18 cellular contexts compared by ENCODE assay signal in genomic region chr11:95301497-95301896, GRCh38.
DNase-seq lines count a peak whose midpoint lies in the region; ATAC-seq and TF ChIP-seq lines count a peak whose summit lies in the region.
"Had no signal": no experiment of that assay in that cellular context is flagged by ENCODE, and none has a peak within 500 bp of the region (broad histone marks: within the 10 kb centered on the region; RNA-seq: fewer than 3 reads in every experiment).

No MANE protein-coding gene starts in this region.

- no peak overlapping the region for H3K9ac ChIP-seq in mammary epithelial cell (ENCODE audit: insufficient read depth, low read length)

- H3K27me3 ChIP-seq in mammary epithelial cell (ENCODE audit: insufficient read depth, low read length) (no peaks in the 10 kb centered on the region), breast epithelium (no peaks in the 10 kb centered on the region), adrenal gland (no peaks in the 10 kb centered on the region), lung (ENCODE audit: control insufficient read depth, insufficient read depth) (no peaks in the 10 kb centered on the region)
- H3K27me3 ChIP-seq: upper lobe of left lung had no signal

- no peak overlapping the region for H3K27ac ChIP-seq in mammary epithelial cell (ENCODE audit: insufficient read depth, low read depth, low read length)
- no peak overlapping the region for H3K27ac ChIP-seq in breast epithelium
- no peak overlapping the region for H3K27ac ChIP-seq in adrenal gland
- H3K27ac ChIP-seq in lung (ENCODE audit: low read depth in 1 of 2, low read length in 1 of 2): no peak overlapping the region
- H3K27ac ChIP-seq: upper lobe of left lung, VCaP had no signal

- no peaks in the 10 kb centered on the region for H3K9me3 ChIP-seq in mammary epithelial cell (replicated peaks; ENCODE audit: insufficient read depth, low read length)
- no peaks in the 10 kb centered on the region for H3K9me3 ChIP-seq in breast epithelium
- H3K9me3 ChIP-seq in adrenal gland (replicated peaks in 1 of 3): no peaks in the 10 kb centered on the region
- H3K9me3 ChIP-seq in lung (ENCODE audit: control insufficient read depth in 2 of 2, insufficient read depth in 1 of 2, low read length in 1 of 2): no peaks in the 10 kb centered on the region
- H3K9me3 ChIP-seq: upper lobe of left lung had no signal

- no peaks in the 10 kb centered on the region for H4K20me1 ChIP-seq in mammary epithelial cell (ENCODE audit: insufficient read depth, low read length)

- peaks cover 12% of the 10 kb centered on the region for H3K4me1 ChIP-seq in mammary epithelial cell (ENCODE audit: insufficient read depth, low read length)
- peaks cover 0 to 4% of the 10 kb centered on the region in 2 donors for H3K4me1 ChIP-seq in breast epithelium
- peaks cover 1 to 20% of the 10 kb centered on the region in 2 donors for H3K4me1 ChIP-seq in adrenal gland (replicated peaks in 1 of 2)
- H3K4me1 ChIP-seq in lung (ENCODE audit: control insufficient read depth in 2 of 2, insufficient read depth in 2 of 2, low read length in 2 of 2): peaks cover 0 to 3% of the 10 kb centered on the region in 2 donors

- dilution Hi-C loops in mammary epithelial cell (cut with HindIII; ENCODE audit: low sequenced_read_pairs): no loop called here

- TF ChIP-seq CTCF in mammary epithelial cell (conservative IDR thresholded peaks at IDR 0.05 in 1 of 2, IDR thresholded peaks at IDR 0.05 in 1 of 2; ENCODE audit: extremely low read depth in 1 of 2, insufficient read depth in 1 of 2, low read depth in 1 of 2, low read length in 2 of 2): no peak
- TF ChIP-seq CTCF in breast epithelium (IDR thresholded peaks at IDR 0.05): no peak
- no peak for TF ChIP-seq CTCF in adrenal gland (IDR thresholded peaks at IDR 0.05)
- no peak for TF ChIP-seq CTCF in lung (IDR thresholded peaks at IDR 0.05; ENCODE audit: control extremely low read depth, extremely low read depth)

- H3K4me3 ChIP-seq in mammary epithelial cell (replicated peaks in 1 of 3; ENCODE audit: insufficient read depth in 1 of 3, low read depth in 2 of 3, low read length in 3 of 3): no peak overlapping the region
- no peak overlapping the region for H3K4me3 ChIP-seq in breast epithelium
- H3K4me3 ChIP-seq in adrenal gland: no peak overlapping the region
- H3K4me3 ChIP-seq in lung: no peak overlapping the region
- H3K4me3 ChIP-seq: GM23338, upper lobe of left lung had no signal

- intact Hi-C loops in mammary epithelial cell (cut with micrococcal nuclease) (no loop called here), breast epithelium (cut with DNase I; ENCODE audit: low total_unique reads) (no loop called here), adrenal gland (cut with DNase I) (loop anchor here in 1 of 2 donors (10.0 kb wide), 1 partner anchor 57 kb away; no protein-coding TSS in a partner anchor)

- no TSS peak for BruUV-seq in mammary epithelial cell (replicated peaks; lab: Mats Ljungman, UMichigan)

- 54% methylated on average over 4 of the region's 4 CpGs for WGBS in mammary epithelial cell (ENCODE audit: low coverage, missing lambda C conversion rate)
- WGBS in adrenal gland, 4 donors: 39 to 66% (median 48%) methylated on average over 4 of the region's 4 CpGs
- WGBS in lung, 2 donors: 48 to 77% methylated on average over 4 of the region's 4 CpGs

- no peaks in the 10 kb centered on the region for H3K36me3 ChIP-seq in mammary epithelial cell (ENCODE audit: insufficient read depth, low read length)
- H3K36me3 ChIP-seq in breast epithelium: no peaks in the 10 kb centered on the region
- no peaks in the 10 kb centered on the region for H3K36me3 ChIP-seq in adrenal gland (replicated peaks in 1 of 2)
- H3K36me3 ChIP-seq in lung (ENCODE audit: control insufficient read depth in 2 of 2, insufficient read depth in 2 of 2, low read length in 2 of 2): no peaks in the 10 kb centered on the region
- H3K36me3 ChIP-seq: upper lobe of left lung had no signal

- DNase-seq in mammary epithelial cell (peak; percentile 29), breast epithelium (ENCODE audit: low spot score in 2 of 2) (no peak), adrenal gland (peak in 6 of 7 donors; percentile 23 to 89 (median 52)), lung (ENCODE audit: low spot score) (peak; percentile 57), hepatic stellate cell (ENCODE audit: low spot score) (no peak), NCI-H1436 treated with DMSO at 0.1 percent for 48 hours (lab: John Stamatoyannopoulos, UW) (no peak)
- DNase-seq: activated CD4-positive, alpha-beta memory T cell treated with anti-CD3 and anti-CD28 coated beads, Interleukin-2, amount 10 ng/mL, durations not matched to agents 7 days and 5 days; activated T-cell treated with anti-CD3 and anti-CD28 coated beads, Interleukin-2, amount 50 U/mL, for 48 hours; CD4-positive, alpha-beta T cell; erythroblast; NCI-H2107; stimulated activated naive CD4-positive, alpha-beta T cell treated with Interleukin-2 at 50 U/mL for 16 hours; T-helper 1 cell had no signal

- no peak overlapping the region for H2AFZ ChIP-seq in mammary epithelial cell (ENCODE audit: low read depth, low read length)
- H2AFZ ChIP-seq: GM23338 had no signal

- H3K4me2 ChIP-seq in mammary epithelial cell (ENCODE audit: insufficient read depth, low read depth, low read length): no peak overlapping the region
- H3K4me2 ChIP-seq: GM23338 had no signal

- in situ Hi-C loops in mammary epithelial cell (cut with MboI; ENCODE audit: low sequenced_read_pairs in 2 of 2): no loop called here

- H3K79me2 ChIP-seq in mammary epithelial cell (ENCODE audit: insufficient read depth, low read length): no peaks in the 10 kb centered on the region

- ATAC-seq in lung (ENCODE audit: insufficient read depth, low FRiP score) (peak; percentile 12), GM18502 (IDR thresholded peaks at IDR 0.05; ENCODE audit: poor library complexity, unreplicated experiment) (no peak), GM21526 (IDR thresholded peaks at IDR 0.05; ENCODE audit: low FRiP score, unreplicated experiment) (no peak)
- ATAC-seq: GM23338 had no signal

- TF ChIP-seq POLR2A in breast epithelium (IDR thresholded peaks at IDR 0.05) (no peak), adrenal gland (IDR thresholded peaks at IDR 0.05) (no peak)

- CTCF ChIA-PET in mammary epithelial cell (lab: Charles Lee; ENCODE audit: low non-redundant PET): no interaction called here

Comparison
In these comparisons a context has a peak if more than half of its experiments do, and no peak if none do; other contexts are left out.
1. DNase-seq: peak in mammary epithelial cell (single experiment), adrenal gland (6 of 7) and lung (single experiment); none in breast epithelium (0 of 2), hepatic stellate cell (single experiment) and NCI-H1436 treated with DMSO at 0.1 percent for 48 hours (single experiment).